Comparison of ENCODE assay signal across 23 cellular contexts in the genomic region with DNA sequence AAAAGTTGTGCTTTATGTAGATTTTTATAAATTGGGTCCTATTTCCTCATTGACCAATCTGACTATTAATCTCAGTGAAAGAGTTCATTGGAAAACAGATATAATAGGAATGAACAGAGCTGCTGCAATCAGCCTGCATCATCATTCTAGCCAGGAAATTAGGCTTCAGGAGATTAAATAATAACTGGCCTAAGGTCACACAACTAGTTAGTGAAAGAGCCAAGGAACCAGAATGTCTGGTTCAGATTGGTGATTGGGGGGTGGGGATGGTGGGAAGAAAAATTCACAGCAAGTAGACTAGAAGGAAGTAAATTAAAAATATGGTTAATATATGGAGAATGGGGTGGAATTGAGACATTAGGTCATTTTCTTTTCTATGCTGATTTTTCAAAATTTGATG.
"Had no signal": no experiment of that assay in that cellular context is flagged by ENCODE, and none has a peak within 500 bp of the region (broad histone marks: within the 10 kb centered on the region; RNA-seq: fewer than 3 reads in every experiment).

No MANE protein-coding gene starts in this region.

- H3K9me3 ChIP-seq: breast epithelium, heart left ventricle, uterus had no signal

- DNase-seq: activated CD4-positive, alpha-beta T cell treated with anti-CD3 and anti-CD28 coated beads for 36 hours; activated CD4-positive, CD25-positive, alpha-beta regulatory T cell; activated CD8-positive, alpha-beta memory T cell treated with anti-CD3 and anti-CD28 coated beads, Interleukin-2, amount 10 ng/mL, durations not matched to agents 7 days and 5 days; activated CD8-positive, alpha-beta T cell treated with anti-CD3 and anti-CD28 coated beads, Interleukin-2, amount 10 ng/mL, durations not matched to agents 7 days and 5 days; activated naive CD8-positive, alpha-beta T cell treated with anti-CD3 and anti-CD28 coated beads, Interleukin-2, amount 50 U/mL, for 24 hours; activated T-cell treated with anti-CD3 and anti-CD28 coated beads, Interleukin-2, amount 50 U/mL, for 48 hours; amygdala; central memory CD4-positive, alpha-beta T cell; endodermal cell; foreskin fibroblast; heart left ventricle; hypothalamus; immature natural killer cell; left ventricle myocardium superior; naive thymus-derived CD4-positive, alpha-beta T cell; nucleus accumbens; stimulated activated CD4-positive, alpha-beta T cell treated with anti-CD3 and anti-CD28 coated beads, Interleukin-12 subunit alpha, Interleukin-12 subunit beta, amount 100 ng/mL, for 4 hours; stimulated activated CD4-positive, alpha-beta T cell treated with anti-CD3 and anti-CD28 coated beads, Interleukin-4, amount 100 ng/mL, for 1 hour; substantia nigra; uterus had no signal

- H3K27ac ChIP-seq: breast epithelium, parathyroid adenoma had no signal

- H3K36me3 ChIP-seq: breast epithelium, heart left ventricle, uterus had no signal

- H3K4me1 ChIP-seq: breast epithelium had no signal

- ATAC-seq: activated CD4-positive, alpha-beta T cell treated with anti-CD3 and anti-CD28 coated beads for 36 hours; activated CD8-positive, alpha-beta memory T cell treated with anti-CD3 and anti-CD28 coated beads, Interleukin-2, amount 10 ng/mL, durations not matched to agents 7 days and 5 days; activated CD8-positive, alpha-beta T cell treated with anti-CD3 and anti-CD28 coated beads, Interleukin-2, amount 10 ng/mL, durations not matched to agents 7 days and 5 days; activated naive CD8-positive, alpha-beta T cell treated with anti-CD3 and anti-CD28 coated beads, Interleukin-2, amount 50 U/mL, for 24 hours; esophagus mucosa; heart left ventricle; naive thymus-derived CD4-positive, alpha-beta T cell had no signal

- H3K9ac ChIP-seq: parathyroid adenoma had no signal

- H3K4me3 ChIP-seq: breast epithelium, heart left ventricle, uterus had no signal

- H2AFZ ChIP-seq: parathyroid adenoma had no signal

- H3K27me3 ChIP-seq: breast epithelium, heart left ventricle, uterus had no signal
